In the genomic region with DNA sequence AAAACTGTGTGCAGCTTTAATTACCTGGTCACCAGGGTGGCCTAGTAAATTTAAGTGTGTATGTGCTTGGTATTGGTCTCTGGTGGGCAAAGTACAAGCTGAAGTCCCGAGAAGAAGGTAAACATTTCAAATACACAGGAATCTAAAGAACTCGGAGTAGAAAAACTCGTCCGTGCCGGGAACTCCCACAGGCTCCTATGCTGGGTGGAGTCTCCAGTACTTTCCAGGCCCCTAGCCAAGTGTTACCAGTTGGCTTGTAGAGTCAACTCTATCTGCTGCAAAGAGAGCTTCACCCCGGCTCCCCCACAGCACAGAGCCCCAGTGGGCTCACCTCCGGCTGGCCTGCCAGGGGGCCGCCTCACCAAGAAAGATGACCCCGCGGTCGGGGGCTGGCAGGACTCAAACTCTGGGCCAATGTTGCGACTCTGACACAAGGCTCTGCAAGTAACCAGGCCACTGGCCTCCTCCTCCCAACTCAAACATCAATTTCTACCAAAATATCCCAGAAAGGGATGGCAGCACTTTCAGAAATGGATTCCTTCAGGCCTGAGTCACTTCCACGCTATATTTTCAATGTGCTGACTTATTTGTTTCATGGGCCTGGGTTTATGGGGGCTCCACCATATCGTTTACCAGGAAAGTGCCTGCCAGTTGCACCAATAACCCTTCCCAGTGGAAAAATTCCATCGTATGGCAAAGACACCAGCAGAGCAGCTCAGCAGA, we compare ENCODE assay signal across 12 cellular contexts.
DNase-seq lines count a peak whose midpoint lies in the region; ATAC-seq and TF ChIP-seq lines count a peak whose summit lies in the region.
"Had no signal": no experiment of that assay in that cellular context is flagged by ENCODE, and none has a peak within 500 bp of the region (broad histone marks: within the 10 kb centered on the region; RNA-seq: fewer than 3 reads in every experiment).

No MANE protein-coding gene starts in this region.

- DNase-seq in AG20443 (ENCODE audit: low spot score) = peak; percentile 85
- peak; percentile 79 for DNase-seq in amniotic epithelial cell (ENCODE audit: low read depth)
- DNase-seq in left ventricle myocardium superior = no peak
- peak; percentile 76 for DNase-seq in sciatic nerve (ENCODE audit: low spot score)
- DNase-seq in WERI-Rb-1 = no peak
- DNase-seq in activated gamma-delta T cell (lab: John Stamatoyannopoulos, UW) = no peak
- DNase-seq: CD4-positive, alpha-beta memory T cell; T-helper 1 cell had no signal

- H3K27ac ChIP-seq in WERI-Rb-1 = no peak overlapping the region
- H3K27ac ChIP-seq: neutrophil had no signal

- intact Hi-C loops in left ventricle myocardium superior (cut with micrococcal nuclease) = no loop called here
- intact Hi-C loops in sciatic nerve (cut with DNase I) = no loop called here

- H3K4me3 ChIP-seq in WERI-Rb-1 (ENCODE audit: low read depth, low read length) = no peak overlapping the region
- H3K4me3 ChIP-seq: HAP-1 had no signal

- peaks cover 24% of the 10 kb centered on the region for H3K36me3 ChIP-seq in WERI-Rb-1

- no peaks in the 10 kb centered on the region for H3K27me3 ChIP-seq in WERI-Rb-1 (ENCODE audit: insufficient read depth, low read depth, severe bottlenecking)
- H3K27me3 ChIP-seq: neutrophil had no signal

- ATAC-seq in left ventricle myocardium superior = peak; percentile 82
- peak; percentile 79 for ATAC-seq in sciatic nerve
- no peak for ATAC-seq in GM18511 (IDR thresholded peaks at IDR 0.05; ENCODE audit: unreplicated experiment)
- no peak for ATAC-seq in GM18502 (IDR thresholded peaks at IDR 0.05; ENCODE audit: poor library complexity, unreplicated experiment)

- no peak for TF ChIP-seq CTCF in WERI-Rb-1 (IDR thresholded peaks at IDR 0.05; ENCODE audit: low read depth, low read length)

- H3K9me3 ChIP-seq in WERI-Rb-1 (ENCODE audit: severe bottlenecking) = no peaks in the 10 kb centered on the region
- H3K9me3 ChIP-seq: HAP-1, neutrophil had no signal

Comparison
In these comparisons a context has a peak if more than half of its experiments do, and no peak if none do; other contexts are left out.
1. DNase-seq: peak in AG20443 (single experiment), amniotic epithelial cell (single experiment) and sciatic nerve (single experiment); none in left ventricle myocardium superior (single experiment), WERI-Rb-1 (single experiment) and activated gamma-delta T cell (single experiment).
2. ATAC-seq: peak in left ventricle myocardium superior (single experiment) and sciatic nerve (single experiment); none in GM18511 (single experiment) and GM18502 (single experiment).